ENCODE assay signal across 34 cellular contexts in genomic region chr7:152486968-152487367, GRCh38.
"Had no signal": no experiment of that assay in that cellular context is flagged by ENCODE, and none has a peak within 500 bp of the region (broad histone marks: within the 10 kb centered on the region; RNA-seq: fewer than 3 reads in every experiment).

No MANE protein-coding gene starts in this region.

- H3K4me3 ChIP-seq: MG63 had no signal

- DNase-seq: Karpas-422, Kasumi-1, MG63, MM.1S, NCI-H1048, NCI-H1092, NCI-H1092 treated with DMSO at 0.1 percent for 48 hours, NCI-H1105, NCI-H1105 treated with DMSO at 0.1 percent for 48 hours, NCI-H1417, NCI-H1417 treated with DMSO at 0.1 percent for 48 hours, NCI-H1436, NCI-H1436 treated with DMSO at 0.1 percent for 48 hours, NCI-H146, NCI-H1694, NCI-H1694 treated with DMSO at 0.1 percent for 48 hours, NCI-H187, NCI-H187 treated with DMSO at 0.1 percent for 48 hours, NCI-H1930, NCI-H2029, NCI-H2029 treated with DMSO at 0.1 percent for 48 hours, NCI-H2081, NCI-H2081 treated with DMSO at 0.1 percent for 48 hours, NCI-H2107, NCI-H2171, NCI-H2171 treated with DMSO at 0.1 percent for 48 hours, NCI-H2227 treated with DMSO at 0.1 percent for 48 hours, NCI-H226, NCI-H345, NCI-H446, NCI-H446 treated with DMSO at 0.1 percent for 48 hours, NCI-H510A, NCI-H510A treated with DMSO at 0.1 percent for 48 hours, NCI-H524 had no signal

- H3K27me3 ChIP-seq: MG63 had no signal

- H3K9me3 ChIP-seq: MG63 had no signal

- H3K36me3 ChIP-seq: MG63 had no signal
